In genomic region chr7:134813668-134814067, GRCh38 we compare ENCODE assay signal across 18 cellular contexts. TPM values are rescaled to one million over a fixed set of nuclear protein-coding genes. Genes with fewer than 3 reads are reported as not detected.
DNase-seq lines count a peak whose midpoint lies in the region; FAIRE-seq and TF ChIP-seq lines count a peak whose summit lies in the region.
"Had no signal": no experiment of that assay in that cellular context is flagged by ENCODE, and none has a peak within 500 bp of the region (broad histone marks: within the 10 kb centered on the region; RNA-seq: fewer than 3 reads in every experiment).

No MANE protein-coding gene starts in this region.

- TF ChIP-seq CTCF in colonic mucosa (IDR thresholded peaks at IDR 0.05): no peak
- TF ChIP-seq CTCF in kidney (IDR thresholded peaks at IDR 0.05; ENCODE audit: borderline replicate concordance, extremely low read depth, insufficient read depth): no peak

- H3K4me1 ChIP-seq in colonic mucosa (no peaks in the 10 kb centered on the region), kidney (ENCODE audit: control insufficient read depth in 1 of 2, insufficient read depth in 1 of 2, low read depth in 1 of 2, low read length in 2 of 2) (peaks cover 0 to 15% of the 10 kb centered on the region in 2 donors)
- H3K4me1 ChIP-seq: HAP-1 had no signal

- intact Hi-C loops in colonic mucosa (cut with DNase I): no loop called here
- intact Hi-C loops in kidney (cut with DNase I): no loop called here

- DNase-seq in EL (peak; percentile 25), colonic mucosa (no peak), kidney (peak; percentile 42), skeletal muscle cell (ENCODE audit: low read depth) (peak; percentile 81), hypothalamus (lab: John Stamatoyannopoulos, UW) (no peak), NCI-H1048 (lab: John Stamatoyannopoulos, UW) (no peak)
- DNase-seq in activated naive CD4-positive, alpha-beta T cell treated with anti-CD3 and anti-CD28 coated beads, Interleukin-2, amount 50 U/mL, for 16 hours: no peak
- DNase-seq in stimulated activated naive CD4-positive, alpha-beta T cell treated with Interleukin-2 at 50 U/mL for 16 hours (lab: John Stamatoyannopoulos, UW): no peak
- DNase-seq: activated CD4-positive, alpha-beta memory T cell treated with anti-CD3 and anti-CD28 coated beads for 36 hours; amniotic stem cell; KG1; NCI-H1417; NCI-H226; stimulated activated naive CD8-positive, alpha-beta T cell treated with anti-CD3 and anti-CD28 coated beads, Interleukin-15, Interleukin-2, amounts not matched to agents 100 U/mL and 50 U/mL, for 24 hours had no signal

- FAIRE-seq in kidney (lab: Jason Lieb, UNC): no peak
- FAIRE-seq: frontal cortex, keratinocyte had no signal

- H3K9me3 ChIP-seq in colonic mucosa: no peaks in the 10 kb centered on the region
- H3K9me3 ChIP-seq in kidney (ENCODE audit: control insufficient read depth in 1 of 2, low read length in 2 of 2): no peaks in the 10 kb centered on the region
- H3K9me3 ChIP-seq: HAP-1 had no signal

- H3K9ac ChIP-seq in colonic mucosa (ENCODE audit: low read depth in 2 of 2, low read length in 2 of 2) (no peak overlapping the region), kidney (ENCODE audit: low read length in 2 of 2) (no peak overlapping the region)

- no peaks in the 10 kb centered on the region for H3K36me3 ChIP-seq in colonic mucosa
- H3K36me3 ChIP-seq in kidney (ENCODE audit: control insufficient read depth in 1 of 2, insufficient read depth in 2 of 2, low read length in 2 of 2): no peaks in the 10 kb centered on the region
- H3K36me3 ChIP-seq: HAP-1 had no signal

- no peak overlapping the region for H3K4me3 ChIP-seq in colonic mucosa
- no peak overlapping the region for H3K4me3 ChIP-seq in kidney (ENCODE audit: low read length in 2 of 2)
- no peak overlapping the region for H3K4me3 ChIP-seq in skeletal muscle cell (ENCODE audit: low read depth, low read length)
- H3K4me3 ChIP-seq: HAP-1, skin epidermis had no signal

- peak overlapping the region; percentile 15 for H3K27ac ChIP-seq in colonic mucosa
- peak overlapping the region in 1 of 2 donors; percentile 60 for H3K27ac ChIP-seq in kidney (ENCODE audit: low read depth in 2 of 2, low read length in 2 of 2)

- H3K27me3 ChIP-seq in colonic mucosa: no peaks in the 10 kb centered on the region

RNA-seq across cellular contexts. Expression of gene CALD1, which starts 34.2 kb away (rescaled TPM):
- total RNA-seq in colonic mucosa (100 to 1,000 TPM in 1 of 2 donors, 10 to 100 TPM in 1; 27.4 to 193 TPM), kidney (218 TPM)
- 72.7 TPM for polyA plus RNA-seq in kidney (ENCODE audit: insufficient read depth, low read depth, low replicate concordance)

Comparison
In these comparisons a context has a peak if more than half of its experiments do, and no peak if none do; other contexts are left out.
1. DNase-seq: peak in EL (single experiment), kidney (single experiment) and skeletal muscle cell (single experiment); none in colonic mucosa (single experiment), hypothalamus (0 of 51), NCI-H1048 (single experiment), activated naive CD4-positive, alpha-beta T cell treated with anti-CD3 and anti-CD28 coated beads, Interleukin-2, amount 50 U/mL, for 16 hours (single experiment) and stimulated activated naive CD4-positive, alpha-beta T cell treated with Interleukin-2 at 50 U/mL for 16 hours (single experiment).